12 cellular contexts compared by ENCODE assay signal in the genomic region with DNA sequence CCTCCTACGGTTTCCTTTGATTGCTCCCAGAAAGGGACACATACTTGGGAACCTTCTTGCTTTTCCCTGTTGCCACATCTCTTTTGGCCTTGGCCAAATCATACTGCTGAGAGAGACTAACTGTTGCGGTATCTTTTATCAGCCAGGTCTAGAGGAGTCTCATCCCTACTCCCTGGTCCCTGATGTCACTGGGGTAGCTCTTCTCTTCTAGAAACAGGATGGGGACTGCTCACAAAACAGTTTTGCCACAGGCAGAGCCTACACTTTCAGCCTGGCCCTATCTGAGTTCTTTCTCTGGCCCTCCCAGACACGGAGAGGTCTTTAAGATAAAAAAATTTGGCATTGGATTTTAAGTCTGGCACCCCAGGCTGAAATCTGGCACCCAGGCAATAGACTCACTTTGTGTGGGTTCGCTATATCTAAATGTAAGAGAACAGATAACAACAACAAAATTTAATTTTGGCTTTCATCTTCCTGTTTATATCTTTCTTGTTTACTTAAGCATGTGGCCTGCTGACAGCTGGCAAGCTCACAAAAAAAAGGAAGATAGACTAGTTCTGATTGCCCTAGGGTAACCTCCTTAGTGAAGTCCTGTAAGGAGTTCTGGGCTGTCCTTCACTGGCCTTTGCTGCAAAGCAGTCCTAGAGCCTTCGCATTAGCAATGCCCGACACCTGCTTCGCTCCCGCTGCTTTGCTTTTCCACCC.
DNase-seq lines count a peak whose midpoint lies in the region; ATAC-seq and TF ChIP-seq lines count a peak whose summit lies in the region.
"Had no signal": no experiment of that assay in that cellular context is flagged by ENCODE, and none has a peak within 500 bp of the region (broad histone marks: within the 10 kb centered on the region; RNA-seq: fewer than 3 reads in every experiment).

No MANE protein-coding gene starts in this region.

- no peak for ATAC-seq in GM21717 (IDR thresholded peaks at IDR 0.05; ENCODE audit: unreplicated experiment)
- ATAC-seq: activated naive CD4-positive, alpha-beta T cell treated with anti-CD3 and anti-CD28 coated beads, Interleukin-2, amount 50 U/mL, for 72 hours had no signal

- peak; percentile 18 for DNase-seq in NCI-H2171 treated with DMSO at 0.1 percent for 48 hours (lab: John Stamatoyannopoulos, UW)
- DNase-seq in NCI-H2171 (lab: John Stamatoyannopoulos, UW), result no peak
- DNase-seq in adrenal gland, result peak; percentile 47 to 92 (median 77)
- peak; percentile 7 for DNase-seq in medulla oblongata (ENCODE audit: extremely low spot score)
- peak; percentile 71 for DNase-seq in tibial artery
- DNase-seq in hepatocyte (ENCODE audit: low spot score), result no peak
- DNase-seq in GM20000 (ENCODE audit: low spot score), result no peak
- DNase-seq: activated CD4-positive, alpha-beta T cell treated with anti-CD3 and anti-CD28 coated beads, Interleukin-2, amount 10 ng/mL, durations not matched to agents 7 days and 5 days; dermis blood vessel endothelial cell; stimulated activated CD4-positive, alpha-beta T cell treated with anti-CD3 and anti-CD28 coated beads, Interleukin-12 subunit alpha, Interleukin-12 subunit beta, amount 100 ng/mL, for 4 hours had no signal

- peak in 1 of 2 donors; percentile 40 for TF ChIP-seq POLR2A in adrenal gland (IDR thresholded peaks at IDR 0.05)

- H3K36me3 ChIP-seq in adrenal gland (replicated peaks in 1 of 2) (no peaks in the 10 kb centered on the region), tibial artery (no peaks in the 10 kb centered on the region), hepatocyte (replicated peaks; ENCODE audit: insufficient read depth, low read depth) (no peaks in the 10 kb centered on the region)

- H3K9me3 ChIP-seq in adrenal gland (replicated peaks in 1 of 3), result no peaks in the 10 kb centered on the region
- no peaks in the 10 kb centered on the region for H3K9me3 ChIP-seq in tibial artery
- no peaks in the 10 kb centered on the region for H3K9me3 ChIP-seq in hepatocyte (ENCODE audit: low read depth)

- no peaks in the 10 kb centered on the region for H4K20me1 ChIP-seq in hepatocyte (ENCODE audit: insufficient read depth, poor library complexity, severe bottlenecking)

- no peaks in the 10 kb centered on the region for H3K27me3 ChIP-seq in adrenal gland
- H3K27me3 ChIP-seq in tibial artery, result no peaks in the 10 kb centered on the region
- H3K27me3 ChIP-seq in hepatocyte, result no peaks in the 10 kb centered on the region

- H3K4me3 ChIP-seq in adrenal gland (peak overlapping the region in 1 of 4 donors; percentile 14), tibial artery (no peak overlapping the region), hepatocyte (no peak overlapping the region)

- no peaks in the 10 kb centered on the region for H3K9me2 ChIP-seq in hepatocyte (replicated peaks; ENCODE audit: insufficient read depth)

- H3K4me2 ChIP-seq in hepatocyte, result no peak overlapping the region

- peak overlapping the region; percentile 5 to 66 (median 57) for H3K27ac ChIP-seq in adrenal gland
- H3K27ac ChIP-seq in tibial artery, result peak overlapping the region; percentile 49 to 66
- no peak overlapping the region for H3K27ac ChIP-seq in hepatocyte

- TF ChIP-seq CTCF in adrenal gland (IDR thresholded peaks at IDR 0.05) (no peak), tibial artery (IDR thresholded peaks at IDR 0.05) (no peak), hepatocyte (IDR thresholded peaks at IDR 0.05; ENCODE audit: poor library complexity) (no peak), GM20000 (IDR thresholded peaks at IDR 0.05; ENCODE audit: extremely low read depth, missing control alignments) (no peak)

- 15 to 24% (median 19%) methylated on average over 8 of the region's 8 CpGs for WGBS in adrenal gland, 4 donors
- 57% methylated on average over 8 of the region's 8 CpGs for WGBS in hepatocyte (ENCODE audit: low lambda C conversion rate, missing lambda C conversion rate)

- intact Hi-C loops in adrenal gland (cut with DNase I) (no loop called here), tibial artery (cut with DNase I; ENCODE audit: low total_unique reads) (no loop called here)

- no peaks in the 10 kb centered on the region for H3K79me2 ChIP-seq in hepatocyte

- H2AFZ ChIP-seq in hepatocyte, result no peak overlapping the region

- H3K4me1 ChIP-seq in adrenal gland (replicated peaks in 1 of 2) (peaks cover 34 to 39% of the 10 kb centered on the region in 2 donors), tibial artery (peaks cover 0 to 30% (median 6%) of the 10 kb centered on the region in 4 donors), hepatocyte (ENCODE audit: insufficient read depth) (peaks cover 19% of the 10 kb centered on the region)

Comparison
In these comparisons a context has a peak if more than half of its experiments do, and no peak if none do; other contexts are left out.
1. DNase-seq: peak in NCI-H2171 treated with DMSO at 0.1 percent for 48 hours (single experiment), adrenal gland (7 of 7), medulla oblongata (single experiment) and tibial artery (2 of 2); none in NCI-H2171 (single experiment), hepatocyte (single experiment) and GM20000 (single experiment).